15 cellular contexts compared by ENCODE assay signal in the genomic region with DNA sequence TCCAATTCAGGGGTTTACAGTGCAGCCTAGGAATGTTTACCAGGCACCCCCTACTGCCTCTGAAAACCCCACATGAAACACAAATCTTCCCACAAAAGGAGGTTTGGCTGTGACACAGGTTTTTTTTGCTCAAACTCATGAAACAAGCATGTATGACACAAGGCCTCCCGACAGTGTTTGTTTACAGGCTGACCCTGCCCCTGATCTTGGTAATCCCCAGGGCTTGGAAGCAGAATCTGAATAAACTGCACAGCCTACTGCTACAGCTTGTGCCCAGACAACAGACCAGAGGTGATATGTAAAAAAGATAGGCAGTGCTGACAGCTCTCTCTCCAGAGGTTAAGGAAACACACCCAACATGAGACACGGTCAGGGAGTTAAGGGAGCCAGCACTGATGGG.
DNase-seq lines count a peak whose midpoint lies in the region; ATAC-seq and TF ChIP-seq lines count a peak whose summit lies in the region.
"Had no signal": no experiment of that assay in that cellular context is flagged by ENCODE, and none has a peak within 500 bp of the region (broad histone marks: within the 10 kb centered on the region; RNA-seq: fewer than 3 reads in every experiment).

No MANE protein-coding gene starts in this region.

- H3K4me3 Mint-ChIP-seq in activated naive CD4-positive, alpha-beta T cell treated with anti-CD3 and anti-CD28 coated beads, Interleukin-2, amount 10 ng/mL, durations not matched to agents 7 days and 5 days, result no peak overlapping the region
- H3K4me3 Mint-ChIP-seq: activated CD4-positive, alpha-beta T cell treated with anti-CD3 and anti-CD28 coated beads, Interleukin-2, amount 10 ng/mL, durations not matched to agents 24 days and 14 days; activated naive CD4-positive, alpha-beta T cell treated with anti-CD3 and anti-CD28 coated beads, Interleukin-2, amount 50 U/mL, for 24 hours had no signal

- peaks cover 19% of the 10 kb centered on the region for H3K36me3 Mint-ChIP-seq in activated naive CD4-positive, alpha-beta T cell treated with anti-CD3 and anti-CD28 coated beads, Interleukin-2, amount 10 ng/mL, durations not matched to agents 7 days and 5 days

- no peaks in the 10 kb centered on the region for H3K4me1 Mint-ChIP-seq in activated naive CD4-positive, alpha-beta T cell treated with anti-CD3 and anti-CD28 coated beads, Interleukin-2, amount 10 ng/mL, durations not matched to agents 7 days and 5 days

- H3K27me3 ChIP-seq in cardiac muscle cell (no peaks in the 10 kb centered on the region), left ventricle myocardium inferior (ENCODE audit: low read depth) (no peaks in the 10 kb centered on the region), brain microvascular endothelial cell (replicated peaks) (no peaks in the 10 kb centered on the region)
- H3K27me3 ChIP-seq: esophagus muscularis mucosa had no signal

- TF ChIP-seq CTCF in cardiac muscle cell (IDR thresholded peaks at IDR 0.05; ENCODE audit: low read depth, low read length), result no peak
- no peak for TF ChIP-seq CTCF in left ventricle myocardium inferior (IDR thresholded peaks at IDR 0.05; ENCODE audit: borderline replicate concordance)
- TF ChIP-seq CTCF in brain microvascular endothelial cell (IDR thresholded peaks at IDR 0.05; ENCODE audit: low read depth, low read length, missing control alignments), result no peak

- H3K4me3 ChIP-seq in cardiac muscle cell, result no peak overlapping the region
- H3K4me3 ChIP-seq in left ventricle myocardium inferior, result no peak overlapping the region
- H3K4me3 ChIP-seq in brain microvascular endothelial cell (ENCODE audit: low read depth, low read length), result no peak overlapping the region
- H3K4me3 ChIP-seq: esophagus muscularis mucosa, thoracic aorta had no signal

- H3K27ac ChIP-seq in cardiac muscle cell (peak overlapping the region; percentile 13), left ventricle myocardium inferior (replicated peaks) (no peak overlapping the region), brain microvascular endothelial cell (peak overlapping the region; percentile 40)
- H3K27ac ChIP-seq: esophagus muscularis mucosa, thoracic aorta had no signal

- DNase-seq in cardiac muscle cell (ENCODE audit: low read depth in 1 of 2, low spot score in 1 of 2) (peak; percentile 19 to 68), left ventricle myocardium inferior (no peak), brain microvascular endothelial cell (peak; percentile 87), kidney glomerular epithelial cell (lab: John Stamatoyannopoulos, UW) (peak; percentile 16), NCI-H2196 treated with DMSO at 0.1 percent for 48 hours (lab: John Stamatoyannopoulos, UW; ENCODE audit: unreplicated experiment) (no peak)
- DNase-seq in activated naive CD4-positive, alpha-beta T cell (lab: John Stamatoyannopoulos, UW), result no peak
- DNase-seq in activated naive CD4-positive, alpha-beta T cell treated with anti-CD3 and anti-CD28 coated beads, Interleukin-2, amount 10 ng/mL, durations not matched to agents 7 days and 5 days, result no peak
- DNase-seq: activated CD4-positive, alpha-beta T cell treated with anti-CD3 and anti-CD28 coated beads, Interleukin-2, amount 10 ng/mL, durations not matched to agents 24 days and 14 days; NCI-H2171; SHP77; stimulated activated CD4-positive, alpha-beta T cell treated with anti-CD3 and anti-CD28 coated beads, Interleukin-1b, Interleukin-23, amount 100 ng/mL, for 48 hours had no signal

- H3K9me3 ChIP-seq in cardiac muscle cell (ENCODE audit: low read depth) (no peaks in the 10 kb centered on the region), left ventricle myocardium inferior (replicated peaks) (no peaks in the 10 kb centered on the region)
- H3K9me3 ChIP-seq: esophagus muscularis mucosa, thoracic aorta had no signal

- no peak for ATAC-seq in GM21576 (IDR thresholded peaks at IDR 0.05; ENCODE audit: unreplicated experiment)

- H3K4me1 ChIP-seq in cardiac muscle cell (ENCODE audit: low read depth), result peaks cover 19% of the 10 kb centered on the region
- peaks cover 31% of the 10 kb centered on the region for H3K4me1 ChIP-seq in left ventricle myocardium inferior

- intact Hi-C loops in left ventricle myocardium inferior (cut with micrococcal nuclease), result no loop called here

- no peaks in the 10 kb centered on the region for H3K9me3 Mint-ChIP-seq in activated naive CD4-positive, alpha-beta T cell treated with anti-CD3 and anti-CD28 coated beads, Interleukin-2, amount 10 ng/mL, durations not matched to agents 7 days and 5 days
- H3K9me3 Mint-ChIP-seq: activated CD4-positive, alpha-beta T cell treated with anti-CD3 and anti-CD28 coated beads, Interleukin-2, amount 10 ng/mL, durations not matched to agents 24 days and 14 days; activated naive CD4-positive, alpha-beta T cell treated with anti-CD3 and anti-CD28 coated beads, Interleukin-2, amount 50 U/mL, for 24 hours had no signal

- H3K27me3 Mint-ChIP-seq in activated naive CD4-positive, alpha-beta T cell treated with anti-CD3 and anti-CD28 coated beads, Interleukin-2, amount 10 ng/mL, durations not matched to agents 7 days and 5 days, result no peaks in the 10 kb centered on the region
- H3K27me3 Mint-ChIP-seq: activated CD4-positive, alpha-beta T cell treated with anti-CD3 and anti-CD28 coated beads, Interleukin-2, amount 10 ng/mL, durations not matched to agents 24 days and 14 days; activated naive CD4-positive, alpha-beta T cell treated with anti-CD3 and anti-CD28 coated beads, Interleukin-2, amount 50 U/mL, for 24 hours had no signal

- H3K27ac Mint-ChIP-seq in activated naive CD4-positive, alpha-beta T cell treated with anti-CD3 and anti-CD28 coated beads, Interleukin-2, amount 10 ng/mL, durations not matched to agents 7 days and 5 days, result no peak overlapping the region
- H3K27ac Mint-ChIP-seq: activated CD4-positive, alpha-beta T cell treated with anti-CD3 and anti-CD28 coated beads, Interleukin-2, amount 10 ng/mL, durations not matched to agents 24 days and 14 days; activated naive CD4-positive, alpha-beta T cell treated with anti-CD3 and anti-CD28 coated beads, Interleukin-2, amount 50 U/mL, for 24 hours had no signal

- H3K36me3 ChIP-seq in cardiac muscle cell, result no peaks in the 10 kb centered on the region
- no peaks in the 10 kb centered on the region for H3K36me3 ChIP-seq in left ventricle myocardium inferior
- no peaks in the 10 kb centered on the region for H3K36me3 ChIP-seq in brain microvascular endothelial cell (replicated peaks)
- H3K36me3 ChIP-seq: thoracic aorta had no signal

- CTCF ChIA-PET in activated naive CD4-positive, alpha-beta T cell treated with anti-CD3 and anti-CD28 coated beads, Interleukin-2, amount 10 ng/mL, durations not matched to agents 7 days and 5 days (lab: Charles Lee), result no interaction called here

- in situ Hi-C loops in brain microvascular endothelial cell (cut with HindIII; ENCODE audit: low pct_ligation_motif_present, low sequenced_read_pairs), result no loop called here

Comparison
In these comparisons a context has a peak if more than half of its experiments do, and no peak if none do; other contexts are left out.
1. DNase-seq: peak in cardiac muscle cell (2 of 2), brain microvascular endothelial cell (single experiment) and kidney glomerular epithelial cell (single experiment); none in left ventricle myocardium inferior (single experiment), activated naive CD4-positive, alpha-beta T cell (0 of 4), NCI-H2196 treated with DMSO at 0.1 percent for 48 hours (single experiment) and activated naive CD4-positive, alpha-beta T cell treated with anti-CD3 and anti-CD28 coated beads, Interleukin-2, amount 10 ng/mL, durations not matched to agents 7 days and 5 days (single experiment).